8 cellular contexts compared by ENCODE assay signal in genomic region chr2:197804049-197804757, GRCh38. TPM values are rescaled to one million over a fixed set of nuclear protein-coding genes. Genes with fewer than 3 reads are reported as not detected.
DNase-seq lines count a peak whose midpoint lies in the region; ATAC-seq, FAIRE-seq and TF ChIP-seq lines count a peak whose summit lies in the region.

TSS of gene PLCL1 (plus strand) at chr2:197804593.

- peaks cover 5% of the 10 kb centered on the region for H3K36me3 Mint-ChIP-seq in central memory CD8-positive, alpha-beta T cell (ENCODE audit: insufficient read depth)

- H3K9me3 Mint-ChIP-seq in central memory CD8-positive, alpha-beta T cell, result no peaks in the 10 kb centered on the region

- H3K27ac Mint-ChIP-seq in central memory CD8-positive, alpha-beta T cell (ENCODE audit: low read depth), result no peak within 1 kb of the TSS

- H3K4me2 ChIP-seq in A549, result peak within 1 kb of the TSS; percentile 81

- POLR2A ChIA-PET in A549 (lab: Yijun Ruan, JAX), result no interaction called here

- H3K4me3 ChIP-seq in A549, result peak within 1 kb of the TSS; percentile 57
- H3K4me3 ChIP-seq in spleen, result peak within 1 kb of the TSS; percentile 59 to 89 (median 72)

- WGBS in A549 (ENCODE audit: missing lambda C conversion rate), result 11% methylated on average over 19 of the region's 50 CpGs
- 1 to 2% (median 1%) methylated on average over 13 to 50 of the region's 50 CpGs for WGBS in spleen, 5 donors

- H3K27ac ChIP-seq in A549 (0 out of 6 replicates have a peak within 1 kb of the TSS, but pooled peaks of 1 of the 2 experiments have one; percentile 1), spleen (peak within 1 kb of the TSS; percentile 8 to 87 (median 68))

- TF ChIP-seq CTCF in A549 (IDR thresholded peaks at IDR 0.05) (no peak), spleen (IDR thresholded peaks at IDR 0.05 in 8 of 11, conservative IDR thresholded peaks at IDR 0.05 in 3 of 11) (peak in 3 of 11 experiments; percentile 12 to 22 (median 15))

- TF ChIP-seq RAD21 in A549 (conservative IDR thresholded peaks at IDR 0.05 in 1 of 2, IDR thresholded peaks at IDR 0.05 in 1 of 2), result no peak

- H3K4me3 Mint-ChIP-seq in central memory CD8-positive, alpha-beta T cell, result peak within 1 kb of the TSS; percentile 86

- intact Hi-C loops in spleen (cut with DNase I; ENCODE audit: low total_unique reads), result loop anchor here (5.0 kb wide), 2 partner anchors 323 to 493 kb away; no protein-coding TSS in a partner anchor

- H3K27me3 Mint-ChIP-seq in central memory CD8-positive, alpha-beta T cell, result peaks cover 67% of the 10 kb centered on the region

- DNase-seq in A549 (ENCODE audit: low read depth in 1 of 2, low spot score in 1 of 2), result peak; percentile 69 to 81
- DNase-seq in NCI-H2227 (lab: John Stamatoyannopoulos, UW; ENCODE audit: unreplicated experiment), result peak; percentile 96
- DNase-seq in central memory CD8-positive, alpha-beta T cell (ENCODE audit: low spot score in 2 of 2), result peak; percentile 68 to 70
- DNase-seq in iris pigment epithelial cell (ENCODE audit: low read depth), result peak; percentile 91
- DNase-seq in spleen, result peak; percentile 94

- no peaks in the 10 kb centered on the region for H3K36me3 ChIP-seq in spleen

- ATAC-seq in A549, result peak; percentile 92 to 99
- peak; percentile 99 for ATAC-seq in GM18870 (IDR thresholded peaks at IDR 0.05; ENCODE audit: unreplicated experiment)
- peak; percentile 100 for ATAC-seq in HG03135 (IDR thresholded peaks at IDR 0.05; ENCODE audit: unreplicated experiment)
- ATAC-seq in activated CD4-positive, CD25-positive, alpha-beta regulatory T cell treated with anti-CD3 and anti-CD28 coated beads, Interleukin-2, amount 50 U/mL, for 24 hours, result peak; percentile 99
- ATAC-seq in central memory CD8-positive, alpha-beta T cell (replicated peaks; ENCODE audit: extremely low read depth, poor library complexity, severe bottlenecking), result peak; percentile 99

- FAIRE-seq in A549 (lab: Jason Lieb, UNC), result no peak

- H3K9me3 ChIP-seq in A549, result no peaks in the 10 kb centered on the region
- no peaks in the 10 kb centered on the region for H3K9me3 ChIP-seq in spleen

- H3K4me1 ChIP-seq in A549 (0 out of 3 replicates have a peak, but pooled peaks cover 8% of the 10 kb centered on the region), spleen (peaks cover 18 to 46% (median 28%) of the 10 kb centered on the region in 6 donors)

- peaks cover 0 to 71% (median 44%) of the 10 kb centered on the region in 7 donors for H3K27me3 ChIP-seq in spleen (replicated peaks in 1 of 7)

- CTCF ChIA-PET in A549 (lab: Yijun Ruan, JAX), result interaction anchor here (0.7 to 1.8 kb wide), 3 partner anchors 46 to 492 kb away, joined by 3 to 8 read pairs (median 4); no protein-coding TSS in a partner anchor

- TF ChIP-seq EP300 in A549 (IDR thresholded peaks at IDR 0.05), result no peak

- H3K4me1 Mint-ChIP-seq in central memory CD8-positive, alpha-beta T cell, result peaks cover 20% of the 10 kb centered on the region

- no peak for TF ChIP-seq POLR2A in A549 (IDR thresholded peaks at IDR 0.05; ENCODE audit: low read length)
- TF ChIP-seq POLR2A in spleen (IDR thresholded peaks at IDR 0.05), result no peak

TF ChIP-seq in A549, 52 proteins besides CTCF, POLR2A, EP300 and RAD21:
- TF ChIP-seq CBX2 (IDR thresholded peaks at IDR 0.05; ENCODE audit: borderline replicate concordance, low read depth), result no peak
- no peak for TF ChIP-seq CHD2 (IDR thresholded peaks at IDR 0.05; ENCODE audit: low read length, partially characterized antibody)
- no peak for TF ChIP-seq BHLHE40 (IDR thresholded peaks at IDR 0.05; ENCODE audit: low read depth, low read length)
- peak; percentile 93 for TF ChIP-seq PBX3 (IDR thresholded peaks at IDR 0.05)
- peak; percentile 31; the same call in 1 of the 2 replicates for TF ChIP-seq MAX (IDR thresholded peaks at IDR 0.05)
- TF ChIP-seq TFCP2L1 (CRISPR knock-in tag; IDR thresholded peaks at IDR 0.05), result no peak
- TF ChIP-seq ZFP36 (IDR thresholded peaks at IDR 0.05; ENCODE audit: borderline replicate concordance, partially characterized antibody), result no peak
- TF ChIP-seq ESRRA (IDR thresholded peaks at IDR 0.05; ENCODE audit: borderline replicate concordance, low read length), result no peak
- TF ChIP-seq RARB (CRISPR knock-in tag; IDR thresholded peaks at IDR 0.05), result no peak
TF ChIP-seq in A549: peak in this region for 2.

RNA-seq across cellular contexts. Expression of gene PLCL1, which starts in this region (rescaled TPM):
- polyA plus RNA-seq in A549 (2011; rRNA removed) (0.03 and 0.05 TPM in 2 replicates), A549 (2017; fragmentation: RNase III; extraction: RNeasy Plus Mini Kit Qiagen cat#74134 plus additional on column Dnase treatment) (0.03 TPM in 1 of 3 replicates, not detected in the others), spleen (under 1 TPM; 0.54 to 0.93 (median 0.68) TPM)
- polyA plus RNA-seq in A549 (2012; cell fraction: cytosol; rRNA removed), result not detected in 2 replicates
- polyA plus RNA-seq in A549 (2012; cell fraction: nucleus; rRNA removed), result not detected in 2 replicates
- polyA minus RNA-seq in A549 (2011; rRNA and poly(A)+ RNA removed), result not detected in 2 replicates
- 1 to 10 TPM; 3.1 to 6.5 (median 4.4) TPM for total RNA-seq in spleen

Comparison
In these comparisons a context has a peak if more than half of its experiments do, and no peak if none do; other contexts are left out.
1. Peak in DNase-seq, ATAC-seq, H3K4me3 ChIP-seq and H3K4me2 ChIP-seq in A549; RNA of the gene not detected or under 1 TPM.